Comparison of ENCODE assay signal across 30 cellular contexts in genomic region chr13:54175470-54175869, GRCh38.
"Had no signal": no experiment of that assay in that cellular context is flagged by ENCODE, and none has a peak within 500 bp of the region (broad histone marks: within the 10 kb centered on the region; RNA-seq: fewer than 3 reads in every experiment).

No MANE protein-coding gene starts in this region.

- H3K27ac Mint-ChIP-seq: activated CD4-positive, alpha-beta memory T cell treated with anti-CD3 and anti-CD28 coated beads, Interleukin-2, amount 10 ng/mL, durations not matched to agents 7 days and 5 days; activated CD8-positive, alpha-beta memory T cell treated with anti-CD3 and anti-CD28 coated beads, Interleukin-2, amount 10 ng/mL, durations not matched to agents 7 days and 5 days; activated naive CD4-positive, alpha-beta T cell treated with anti-CD3 and anti-CD28 coated beads, Interleukin-2, amount 10 ng/mL, durations not matched to agents 7 days and 5 days; activated naive CD8-positive, alpha-beta T cell; activated naive CD8-positive, alpha-beta T cell treated with anti-CD3 and anti-CD28 coated beads, Interleukin-2, amount 50 U/mL, for 24 hours had no signal

- H3K36me3 Mint-ChIP-seq: activated CD8-positive, alpha-beta memory T cell treated with anti-CD3 and anti-CD28 coated beads, Interleukin-2, amount 10 ng/mL, durations not matched to agents 7 days and 5 days; activated naive CD4-positive, alpha-beta T cell treated with anti-CD3 and anti-CD28 coated beads, Interleukin-2, amount 10 ng/mL, durations not matched to agents 7 days and 5 days; activated naive CD8-positive, alpha-beta T cell had no signal

- H3K27me3 ChIP-seq: brain microvascular endothelial cell had no signal

- H3K27me3 Mint-ChIP-seq: activated CD4-positive, alpha-beta memory T cell treated with anti-CD3 and anti-CD28 coated beads, Interleukin-2, amount 10 ng/mL, durations not matched to agents 7 days and 5 days; activated CD8-positive, alpha-beta memory T cell treated with anti-CD3 and anti-CD28 coated beads, Interleukin-2, amount 10 ng/mL, durations not matched to agents 7 days and 5 days; activated naive CD4-positive, alpha-beta T cell treated with anti-CD3 and anti-CD28 coated beads, Interleukin-2, amount 10 ng/mL, durations not matched to agents 7 days and 5 days; activated naive CD8-positive, alpha-beta T cell; activated naive CD8-positive, alpha-beta T cell treated with anti-CD3 and anti-CD28 coated beads, Interleukin-2, amount 50 U/mL, for 24 hours had no signal

- H3K27ac ChIP-seq: brain microvascular endothelial cell, VCaP had no signal

- ATAC-seq: activated CD8-positive, alpha-beta memory T cell treated with anti-CD3 and anti-CD28 coated beads, Interleukin-2, amount 10 ng/mL, durations not matched to agents 7 days and 5 days; activated naive CD8-positive, alpha-beta T cell treated with anti-CD3 and anti-CD28 coated beads, Interleukin-2, amount 50 U/mL, for 24 hours had no signal

- H3K4me3 Mint-ChIP-seq: activated CD4-positive, alpha-beta memory T cell treated with anti-CD3 and anti-CD28 coated beads, Interleukin-2, amount 10 ng/mL, durations not matched to agents 7 days and 5 days; activated CD8-positive, alpha-beta memory T cell treated with anti-CD3 and anti-CD28 coated beads, Interleukin-2, amount 10 ng/mL, durations not matched to agents 7 days and 5 days; activated naive CD4-positive, alpha-beta T cell treated with anti-CD3 and anti-CD28 coated beads, Interleukin-2, amount 10 ng/mL, durations not matched to agents 7 days and 5 days; activated naive CD8-positive, alpha-beta T cell; activated naive CD8-positive, alpha-beta T cell treated with anti-CD3 and anti-CD28 coated beads, Interleukin-2, amount 50 U/mL, for 24 hours had no signal

- H3K4me1 Mint-ChIP-seq: activated CD4-positive, alpha-beta memory T cell treated with anti-CD3 and anti-CD28 coated beads, Interleukin-2, amount 10 ng/mL, durations not matched to agents 7 days and 5 days; activated CD8-positive, alpha-beta memory T cell treated with anti-CD3 and anti-CD28 coated beads, Interleukin-2, amount 10 ng/mL, durations not matched to agents 7 days and 5 days; activated naive CD4-positive, alpha-beta T cell treated with anti-CD3 and anti-CD28 coated beads, Interleukin-2, amount 10 ng/mL, durations not matched to agents 7 days and 5 days; activated naive CD8-positive, alpha-beta T cell treated with anti-CD3 and anti-CD28 coated beads, Interleukin-2, amount 50 U/mL, for 24 hours had no signal

- H3K36me3 ChIP-seq: brain microvascular endothelial cell had no signal

- DNase-seq: activated CD4-positive, alpha-beta memory T cell treated with anti-CD3 and anti-CD28 coated beads, Interleukin-2, amount 10 ng/mL, durations not matched to agents 7 days and 5 days; activated CD4-positive, alpha-beta T cell treated with anti-CD3 and anti-CD28 coated beads for 1 hour; activated CD4-positive, alpha-beta T cell treated with anti-CD3 and anti-CD28 coated beads for 48 hours; activated CD4-positive, CD25-positive, alpha-beta regulatory T cell; activated CD8-positive, alpha-beta memory T cell treated with anti-CD3 and anti-CD28 coated beads for 24 hours; activated CD8-positive, alpha-beta memory T cell treated with anti-CD3 and anti-CD28 coated beads, Interleukin-2, amount 10 ng/mL, durations not matched to agents 7 days and 5 days; activated CD8-positive, alpha-beta memory T cell treated with anti-CD3 and anti-CD28 coated beads, Interleukin-2, amount 50 U/mL, for 48 hours; activated effector memory CD4-positive, alpha-beta T cell treated with Interleukin-2 at 50 U/mL for 16 hours; activated naive CD4-positive, alpha-beta T cell treated with anti-CD3 and anti-CD28 coated beads, Interleukin-2, amount 10 ng/mL, durations not matched to agents 7 days and 5 days; activated naive CD8-positive, alpha-beta T cell treated with anti-CD3 and anti-CD28 coated beads, Interleukin-2, amount 50 U/mL, for 24 hours; activated T-cell treated with anti-CD3 and anti-CD28 coated beads, Interleukin-2, amount 50 U/mL, for 48 hours; anterior cingulate cortex; brain microvascular endothelial cell; central memory CD4-positive, alpha-beta T cell; NCI-H1092 treated with DMSO at 0.1 percent for 48 hours; NCI-H1417; NCI-H1930; NCI-H2081 treated with DMSO at 0.1 percent for 48 hours; NCI-H226; NCI-H446 treated with DMSO at 0.1 percent for 48 hours; NCI-H524 treated with DMSO at 0.1 percent for 48 hours; NCI-H748 treated with DMSO at 0.1 percent for 48 hours; NK-92 treated with Interleukin-12 subunit alpha and Interleukin-12 subunit beta, amount 100 ng/mL, for 24 hours; Right ventricle myocardium superior; SW 1271; T-helper 1 cell; T-helper 2 cell; T-helper 9 cell had no signal
